ENCODE assay signal across 19 cellular contexts in the genomic region with DNA sequence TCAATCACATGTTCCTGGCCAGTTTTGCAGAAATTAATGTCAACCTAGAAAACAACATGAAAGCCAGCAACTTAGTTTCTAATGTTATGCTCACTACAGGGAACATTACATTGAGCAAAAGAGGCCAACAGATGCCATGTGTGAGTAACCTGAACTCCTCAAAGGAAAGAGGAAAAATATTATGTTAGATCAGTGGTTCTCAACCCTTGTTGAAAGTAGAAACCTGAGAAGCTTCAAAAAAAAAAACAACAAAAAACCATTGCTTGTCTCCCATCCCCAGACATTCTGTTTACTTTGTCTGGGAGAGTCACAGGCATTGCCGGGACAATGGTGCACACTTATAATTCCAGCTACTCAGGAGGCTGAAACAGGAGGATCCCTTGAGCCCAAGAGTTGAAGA. TPM values are rescaled to one million over a fixed set of nuclear protein-coding genes. Genes with fewer than 3 reads are reported as not detected.
A peak's percentile ranks its signal among the peaks of the same experiment; 100 is the strongest.
DNase-seq lines count a peak whose midpoint lies in the region; ATAC-seq and TF ChIP-seq lines count a peak whose summit lies in the region.
"Had no signal": no experiment of that assay in that cellular context is flagged by ENCODE, and none has a peak within 500 bp of the region (broad histone marks: within the 10 kb centered on the region; RNA-seq: fewer than 3 reads in every experiment).

No MANE protein-coding gene starts in this region.

- H3K4me2 ChIP-seq in mammary epithelial cell (ENCODE audit: insufficient read depth, low read depth, low read length), result no peak overlapping the region

- POLR2A ChIA-PET in MCF 10A (lab: Yijun Ruan, JAX), result no interaction called here

- TF ChIP-seq CTCF in MCF 10A (IDR thresholded peaks at IDR 0.05; ENCODE audit: unreplicated experiment) (no peak), mammary epithelial cell (conservative IDR thresholded peaks at IDR 0.05 in 1 of 2, IDR thresholded peaks at IDR 0.05 in 1 of 2; ENCODE audit: extremely low read depth in 1 of 2, insufficient read depth in 1 of 2, low read depth in 1 of 2, low read length in 2 of 2) (no peak), chondrocyte (IDR thresholded peaks at IDR 0.05) (no peak)

- no peaks in the 10 kb centered on the region for H3K9me3 ChIP-seq in mammary epithelial cell (replicated peaks; ENCODE audit: insufficient read depth, low read length)
- H3K9me3 ChIP-seq in effector memory CD4-positive, alpha-beta T cell (ENCODE audit: control insufficient read depth, low read length), result no peaks in the 10 kb centered on the region
- H3K9me3 ChIP-seq: gastrocnemius medialis, pancreas, sigmoid colon, vagina had no signal

- peaks cover 6% of the 10 kb centered on the region for H3K36me3 Mint-ChIP-seq in MCF 10A (ENCODE audit: insufficient read depth, unreplicated experiment)
- no peaks in the 10 kb centered on the region for H3K36me3 Mint-ChIP-seq in chondrocyte (ENCODE audit: low read depth)

- no peak overlapping the region for H3K4me3 ChIP-seq in mammary epithelial cell (replicated peaks in 1 of 3; ENCODE audit: insufficient read depth in 1 of 3, low read depth in 2 of 3, low read length in 3 of 3)
- H3K4me3 ChIP-seq in effector memory CD4-positive, alpha-beta T cell (ENCODE audit: insufficient read depth, low read depth, low read length, poor library complexity, severe bottlenecking), result no peak overlapping the region
- H3K4me3 ChIP-seq: gastrocnemius medialis, pancreas, sigmoid colon, SK-N-MC, vagina had no signal

- H3K4me3 Mint-ChIP-seq in MCF 10A (ENCODE audit: unreplicated experiment) (no peak overlapping the region), chondrocyte (ENCODE audit: unreplicated experiment) (no peak overlapping the region)
- H3K4me3 Mint-ChIP-seq: activated CD4-positive, alpha-beta T cell treated with anti-CD3 and anti-CD28 coated beads for 36 hours; CD4-positive, alpha-beta memory T cell had no signal

- 100% methylated on average over 1 of the region's 1 CpG for WGBS in mammary epithelial cell (ENCODE audit: low coverage, missing lambda C conversion rate)

- H3K27ac Mint-ChIP-seq in MCF 10A (ENCODE audit: low read depth, unreplicated experiment) (no peak overlapping the region), chondrocyte (ENCODE audit: unreplicated experiment) (peak overlapping the region; percentile 9)
- H3K27ac Mint-ChIP-seq: activated CD4-positive, alpha-beta T cell treated with anti-CD3 and anti-CD28 coated beads for 36 hours; CD4-positive, alpha-beta memory T cell had no signal

- H3K9ac ChIP-seq in mammary epithelial cell (ENCODE audit: insufficient read depth, low read length), result no peak overlapping the region

- intact Hi-C loops in MCF 10A (cut with micrococcal nuclease), result no loop called here
- intact Hi-C loops in mammary epithelial cell (cut with micrococcal nuclease), result no loop called here
- intact Hi-C loops in left colon (cut with DNase I, micrococcal nuclease), result no loop called here

- H3K27me3 Mint-ChIP-seq in MCF 10A (ENCODE audit: insufficient read depth, unreplicated experiment) (no peaks in the 10 kb centered on the region), chondrocyte (ENCODE audit: low read depth) (no peaks in the 10 kb centered on the region)
- H3K27me3 Mint-ChIP-seq: activated CD4-positive, alpha-beta T cell treated with anti-CD3 and anti-CD28 coated beads for 36 hours; CD4-positive, alpha-beta memory T cell had no signal

- no TSS peak for BruUV-seq in MCF 10A (replicated peaks; lab: Mats Ljungman, UMichigan)
- no TSS peak for BruUV-seq in mammary epithelial cell (replicated peaks; lab: Mats Ljungman, UMichigan)

- H3K27me3 ChIP-seq in mammary epithelial cell (ENCODE audit: insufficient read depth, low read length), result no peaks in the 10 kb centered on the region
- no peaks in the 10 kb centered on the region for H3K27me3 ChIP-seq in effector memory CD4-positive, alpha-beta T cell (replicated peaks; ENCODE audit: control insufficient read depth, insufficient read depth, low read length, poor library complexity, severe bottlenecking)
- H3K27me3 ChIP-seq: gastrocnemius medialis, pancreas, sigmoid colon, vagina had no signal

- H3K36me3 ChIP-seq in mammary epithelial cell (ENCODE audit: insufficient read depth, low read length), result no peaks in the 10 kb centered on the region
- H3K36me3 ChIP-seq in effector memory CD4-positive, alpha-beta T cell (ENCODE audit: control insufficient read depth, insufficient read depth, low read length), result no peaks in the 10 kb centered on the region
- H3K36me3 ChIP-seq: gastrocnemius medialis, pancreas, sigmoid colon, vagina had no signal

- no peak overlapping the region for H3K27ac ChIP-seq in mammary epithelial cell (ENCODE audit: insufficient read depth, low read depth, low read length)
- no peak overlapping the region for H3K27ac ChIP-seq in effector memory CD4-positive, alpha-beta T cell (ENCODE audit: insufficient read depth, low read length, poor library complexity, severe bottlenecking)
- H3K27ac ChIP-seq: gastrocnemius medialis, pancreas, sigmoid colon, SK-N-MC, vagina had no signal

- H3K9me3 Mint-ChIP-seq in MCF 10A (ENCODE audit: unreplicated experiment), result no peaks in the 10 kb centered on the region
- no peaks in the 10 kb centered on the region for H3K9me3 Mint-ChIP-seq in chondrocyte (ENCODE audit: low read depth)

- no peak overlapping the region for H2AFZ ChIP-seq in mammary epithelial cell (ENCODE audit: low read depth, low read length)

- no peaks in the 10 kb centered on the region for H3K79me2 ChIP-seq in mammary epithelial cell (ENCODE audit: insufficient read depth, low read length)

- CTCF ChIA-PET in MCF 10A (lab: Yijun Ruan, JAX) (interaction anchor here (0.6 kb wide), 2 partner anchors 246 to 331 kb away, joined by 4 to 6 read pairs; no protein-coding TSS in a partner anchor), mammary epithelial cell (lab: Charles Lee; ENCODE audit: low non-redundant PET) (no interaction called here)

- dilution Hi-C loops in mammary epithelial cell (cut with HindIII; ENCODE audit: low sequenced_read_pairs), result no loop called here

- DNase-seq in MCF 10A (ENCODE audit: unreplicated experiment) (peak; percentile 16), mammary epithelial cell (no peak), NCI-H2196 (lab: John Stamatoyannopoulos, UW; ENCODE audit: unreplicated experiment) (peak; percentile 43), chondrocyte (ENCODE audit: low spot score) (no peak), left colon (no peak)
- no peak for DNase-seq in effector memory CD4-positive, alpha-beta T cell
- no peak for DNase-seq in activated CD4-positive, alpha-beta T cell treated with anti-CD3 and anti-CD28 coated beads, Interleukin-2, amount 50 U/mL, for 1 hour
- DNase-seq: activated CD4-positive, alpha-beta T cell treated with anti-CD3 and anti-CD28 coated beads for 36 hours; activated gamma-delta T cell treated with Interleukin-2 at 50 U/mL for 16 hours; CD4-positive, alpha-beta memory T cell; gastrocnemius medialis; NCI-H526 treated with DMSO at 0.1 percent for 48 hours; pancreas; sigmoid colon; stimulated activated CD4-positive, alpha-beta T cell treated with anti-CD3 and anti-CD28 coated beads, Interleukin-2, amount 100 ng/mL, for 24 hours had no signal

- in situ Hi-C loops in mammary epithelial cell (cut with MboI; ENCODE audit: low sequenced_read_pairs in 2 of 2), result no loop called here

- no peak for ATAC-seq in left colon
- no peak for ATAC-seq in GM18861 (IDR thresholded peaks at IDR 0.05; ENCODE audit: unreplicated experiment)
- ATAC-seq: activated CD4-positive, alpha-beta T cell treated with anti-CD3 and anti-CD28 coated beads for 36 hours; gastrocnemius medialis; Panc1; pancreas had no signal

- H3K4me1 Mint-ChIP-seq in MCF 10A (ENCODE audit: insufficient read depth, unreplicated experiment) (peaks cover 19% of the 10 kb centered on the region), chondrocyte (ENCODE audit: low read depth) (peaks cover 31% of the 10 kb centered on the region)

- H4K20me1 ChIP-seq in mammary epithelial cell (ENCODE audit: insufficient read depth, low read length), result no peaks in the 10 kb centered on the region

- peaks cover 19% of the 10 kb centered on the region for H3K4me1 ChIP-seq in mammary epithelial cell (ENCODE audit: insufficient read depth, low read length)
- peaks cover 4% of the 10 kb centered on the region for H3K4me1 ChIP-seq in effector memory CD4-positive, alpha-beta T cell (ENCODE audit: control insufficient read depth, insufficient read depth, low read length, poor library complexity, severe bottlenecking)

RNA-seq across cellular contexts. Expression of gene METTL4, which starts 57.7 kb away (rescaled TPM):
- total RNA-seq in MCF 10A (2022), result 11.8 and 15.0 TPM in 2 replicates
- total RNA-seq in mammary epithelial cell, result 10 to 100 TPM in 1 of 2 donors, 1 to 10 TPM in 1; 8.2 to 14.5 TPM
- 6.1 TPM for polyA plus RNA-seq in mammary epithelial cell
- 2.6 TPM for polyA minus RNA-seq in mammary epithelial cell
- 6.5 to 9.3 TPM (median 7.6 TPM) in 3 replicates for total RNA-seq in chondrocyte
- total RNA-seq in left colon, result 10 to 100 TPM in 1 of 2 donors, 1 to 10 TPM in 1; 9.1 to 11.4 TPM

RNA-seq across cellular contexts. Expression of gene NDC80, which starts 57.7 kb away (rescaled TPM):
- total RNA-seq in MCF 10A (2022), result 20.4 and 29.6 TPM in 2 replicates
- total RNA-seq in mammary epithelial cell, result 10 to 100 TPM in 1 of 2 donors, 1 to 10 TPM in 1; 1.7 to 29.8 TPM
- polyA plus RNA-seq in mammary epithelial cell, result 16.9 TPM
- polyA minus RNA-seq in mammary epithelial cell, result 5.4 TPM
- total RNA-seq in chondrocyte, result 4.8 to 6.5 TPM (median 5.8 TPM) in 3 replicates
- total RNA-seq in left colon, result 1 to 10 TPM; 3.2 to 5.8 TPM

Comparison
In these comparisons a context has a peak if more than half of its experiments do, and no peak if none do; other contexts are left out.
1. DNase-seq: peak in MCF 10A (single experiment) and NCI-H2196 (single experiment); none in mammary epithelial cell (single experiment), chondrocyte (single experiment), effector memory CD4-positive, alpha-beta T cell (0 of 3), activated CD4-positive, alpha-beta T cell treated with anti-CD3 and anti-CD28 coated beads, Interleukin-2, amount 50 U/mL, for 1 hour (single experiment) and left colon (0 of 2).